10 cellular contexts compared by ENCODE assay signal in genomic region chr20:48772183-48772976, GRCh38. TPM values are rescaled to one million over a fixed set of nuclear protein-coding genes. Genes with fewer than 3 reads are reported as not detected.
DNase-seq lines count a peak whose midpoint lies in the region; ATAC-seq, FAIRE-seq and TF ChIP-seq lines count a peak whose summit lies in the region.
"Had no signal": no experiment of that assay in that cellular context is flagged by ENCODE, and none has a peak within 500 bp of the region (broad histone marks: within the 10 kb centered on the region; RNA-seq: fewer than 3 reads in every experiment).

No MANE protein-coding gene starts in this region.

- peaks cover 30% of the 10 kb centered on the region for H4K20me1 ChIP-seq in OCI-LY3 (ENCODE audit: insufficient read depth, low read length)
- H4K20me1 ChIP-seq in H1 (replicated peaks in 1 of 2; ENCODE audit: control insufficient read depth in 1 of 2, insufficient read depth in 2 of 2, low read length in 2 of 2) = no peaks in the 10 kb centered on the region

- H3K36me3 ChIP-seq in CD4-positive, CD25-positive, alpha-beta regulatory T cell (ENCODE audit: control insufficient read depth, insufficient read depth, low read length) = peaks cover 20% of the 10 kb centered on the region
- H3K36me3 ChIP-seq in OCI-LY3 (replicated peaks; ENCODE audit: low read depth, low read length) = no peaks in the 10 kb centered on the region
- no peaks in the 10 kb centered on the region for H3K36me3 ChIP-seq in H1 (ENCODE audit: control insufficient read depth in 2 of 4, insufficient read depth in 4 of 4, low read length in 3 of 4)

- peak overlapping the region; percentile 5 for H3K27ac ChIP-seq in CD4-positive, CD25-positive, alpha-beta regulatory T cell (ENCODE audit: insufficient read depth, low read length, poor library complexity, severe bottlenecking)
- no peak overlapping the region for H3K27ac ChIP-seq in OCI-LY3 (ENCODE audit: low read length)
- H3K27ac ChIP-seq in H1 (ENCODE audit: low read depth, low read length) = no peak overlapping the region
- H3K27ac ChIP-seq in RWPE1 = no peak overlapping the region

- no peak for ATAC-seq in CD4-positive, CD25-positive, alpha-beta regulatory T cell (ENCODE audit: low read depth in 2 of 2)
- no peak for ATAC-seq in natural killer cell

- H3K4me1 Mint-ChIP-seq in CD4-positive, CD25-positive, alpha-beta regulatory T cell = peaks cover 14 to 93% (median 47%) of the 10 kb centered on the region in 4 donors
- peaks cover 91 to 95% of the 10 kb centered on the region in 2 donors for H3K4me1 Mint-ChIP-seq in natural killer cell

- intact Hi-C loops in natural killer cell (cut with micrococcal nuclease) = no loop called here

- H4K5ac ChIP-seq in H1 (ENCODE audit: insufficient read length, low read depth, low read length) = no peak overlapping the region

- TF ChIP-seq RAD21 in H1 (IDR thresholded peaks at IDR 0.05 in 1 of 2, conservative IDR thresholded peaks at IDR 0.05 in 1 of 2; ENCODE audit: low read depth in 2 of 2, low read length in 2 of 2) = no peak

- peaks cover 2% of the 10 kb centered on the region; the same call in 1 of the 2 replicates for H3K79me1 ChIP-seq in H1 (ENCODE audit: low read depth, low read length)

- H3K56ac ChIP-seq in H1 (replicated peaks; ENCODE audit: insufficient read length, low read depth, low read length) = no peak overlapping the region

- no peak overlapping the region for H4K91ac ChIP-seq in H1 (replicated peaks; ENCODE audit: insufficient read length, low read length)

- no peak overlapping the region for H2BK120ac ChIP-seq in H1 (replicated peaks; ENCODE audit: low read depth, low read length)

- H4K8ac ChIP-seq in H1 (ENCODE audit: extremely low read depth, insufficient read depth, low read length) = no peak overlapping the region

- H2BK5ac ChIP-seq in H1 (ENCODE audit: low read depth, low read length) = no peak overlapping the region

- H3K4me2 ChIP-seq in OCI-LY3 (ENCODE audit: low read length) = 0 out of 2 replicates have a peak overlapping the region, but pooled peaks have one; percentile 5
- no peak overlapping the region for H3K4me2 ChIP-seq in H1 (ENCODE audit: insufficient read depth in 1 of 2, low read depth in 2 of 2, low read length in 2 of 2)

- POLR2A ChIA-PET in H1 (lab: Charles Lee; ENCODE audit: partially characterized antibody) = no interaction called here
- POLR2A ChIA-PET in RWPE1 (lab: Yijun Ruan, JAX; ENCODE audit: low non-redundant PET) = no interaction called here

- H2BK20ac ChIP-seq in H1 (ENCODE audit: low read length) = no peak overlapping the region

- H3K27ac Mint-ChIP-seq in CD4-positive, CD25-positive, alpha-beta regulatory T cell = peak overlapping the region in 2 of 3 donors; percentile 65 to 91
- H3K27ac Mint-ChIP-seq in natural killer cell = no peak overlapping the region

- H2BK15ac ChIP-seq in H1 (ENCODE audit: low read length) = no peak overlapping the region; the same call in 1 of the 2 replicates

- CTCF ChIA-PET in H1 (lab: Charles Lee; ENCODE audit: partially characterized antibody) = interaction anchor here (0.7 to 3.2 kb wide), 6 partner anchors 13 to 132 kb away, joined by 3 to 9 read pairs (median 3); no protein-coding TSS in a partner anchor
- CTCF ChIA-PET in RWPE1 (lab: Yijun Ruan, JAX) = interaction anchor here (0.6 to 1.1 kb wide), 3 partner anchors 9 to 191 kb away, joined by 3 to 4 read pairs (median 4); no protein-coding TSS in a partner anchor

- no peaks in the 10 kb centered on the region for H3K9me3 Mint-ChIP-seq in CD4-positive, CD25-positive, alpha-beta regulatory T cell
- H3K9me3 Mint-ChIP-seq in natural killer cell = no peaks in the 10 kb centered on the region

- FAIRE-seq in H1 (lab: Jason Lieb, UNC) = no peak
- FAIRE-seq: D721Med had no signal

- no peak overlapping the region for H2BK12ac ChIP-seq in H1 (ENCODE audit: low read depth, low read length)

- H3K27me3 Mint-ChIP-seq in CD4-positive, CD25-positive, alpha-beta regulatory T cell = no peaks in the 10 kb centered on the region
- no peaks in the 10 kb centered on the region for H3K27me3 Mint-ChIP-seq in natural killer cell (ENCODE audit: low read depth in 2 of 2)

- peaks cover 83% of the 10 kb centered on the region for H3K4me1 ChIP-seq in CD4-positive, CD25-positive, alpha-beta regulatory T cell (ENCODE audit: control insufficient read depth, insufficient read depth, low read length, poor library complexity, severe bottlenecking)
- H3K4me1 ChIP-seq in OCI-LY3 (ENCODE audit: low read length) (peaks cover 10% of the 10 kb centered on the region; the same call in 1 of the 2 replicates), H1 (replicated peaks in 1 of 4; ENCODE audit: control insufficient read depth in 3 of 4, insufficient read depth in 4 of 4, low read length in 3 of 4) (peaks cover 2 to 7% (median 5%) of the 10 kb centered on the region in 4 experiments; a peak in 6 of 7 replicates)

- no peaks in the 10 kb centered on the region for H3K23me2 ChIP-seq in H1 (ENCODE audit: low read depth, low read length)

- H3K9ac ChIP-seq in OCI-LY3 (ENCODE audit: low read length) (no peak overlapping the region), H1 (replicated peaks in 1 of 4; ENCODE audit: extremely low read depth in 1 of 4, low read depth in 3 of 4, low read length in 3 of 4) (no peak overlapping the region; a peak in 1 of 7 replicates)

- H3K27me3 ChIP-seq in CD4-positive, CD25-positive, alpha-beta regulatory T cell (ENCODE audit: control insufficient read depth, insufficient read depth, low read length) = no peaks in the 10 kb centered on the region
- H3K27me3 ChIP-seq in OCI-LY3 (ENCODE audit: low read depth, low read length) (0 out of 2 replicates have a peak, but pooled peaks cover 5% of the 10 kb centered on the region), H1 (replicated peaks in 1 of 4; ENCODE audit: control insufficient read depth in 3 of 4, extremely low read depth in 1 of 4, insufficient read depth in 3 of 4, low read length in 3 of 4) (no peaks in the 10 kb centered on the region; a peak in 2 of 7 replicates)

- TF ChIP-seq EP300 in H1 (IDR thresholded peaks at IDR 0.05; ENCODE audit: borderline replicate concordance in 1 of 2, low read depth in 2 of 2, low read length in 2 of 2) = no peak

- H2AK5ac ChIP-seq in H1 (ENCODE audit: low read depth, low read length) = no peak overlapping the region

- H3K79me2 ChIP-seq in OCI-LY3 (ENCODE audit: low read length) (no peaks in the 10 kb centered on the region; the same call in 1 of the 2 replicates), H1 (ENCODE audit: control insufficient read depth in 1 of 2, insufficient read depth in 2 of 2, low read length in 2 of 2) (no peaks in the 10 kb centered on the region)

- no peak for TF ChIP-seq CTCF in OCI-LY3 (IDR thresholded peaks at IDR 0.05; ENCODE audit: low read depth, low read length)
- no peak for TF ChIP-seq CTCF in H1 (IDR thresholded peaks at IDR 0.05; ENCODE audit: control extremely low read depth in 1 of 3, insufficient read depth in 1 of 3, low read depth in 1 of 3, low read length in 3 of 3)
- TF ChIP-seq CTCF in natural killer cell (IDR thresholded peaks at IDR 0.05) = no peak
- TF ChIP-seq CTCF in RWPE1 (conservative IDR thresholded peaks at IDR 0.05; ENCODE audit: low read depth) = no peak

- H3K14ac ChIP-seq in H1 (ENCODE audit: insufficient read length) = no peak overlapping the region

- H3K9me3 ChIP-seq in CD4-positive, CD25-positive, alpha-beta regulatory T cell (ENCODE audit: control insufficient read depth in 2 of 2, low read length in 2 of 2) = no peaks in the 10 kb centered on the region
- no peaks in the 10 kb centered on the region for H3K9me3 ChIP-seq in OCI-LY3 (ENCODE audit: insufficient read depth, low read length)
- H3K9me3 ChIP-seq in H1 (ENCODE audit: insufficient read depth in 2 of 2, low read depth in 1 of 2, low read length in 1 of 2) = peaks cover 6 to 12% of the 10 kb centered on the region in 2 experiments

- 82% methylated on average over 17 of the region's 17 CpGs; no CpG with 5 or more reads in 1 of the 2 experiments for WGBS in H1 (ENCODE audit: extremely low coverage in 1 of 2, insufficient coverage in 1 of 2, insufficient read length in 1 of 2, insufficient replicate concordance in 2 of 2, low coverage in 1 of 2, low lambda C conversion rate in 2 of 2, missing lambda C conversion rate in 1 of 2), 2 experiments

- no peak overlapping the region for H3K4me3 ChIP-seq in CD4-positive, CD25-positive, alpha-beta regulatory T cell (ENCODE audit: low read depth, low read length)
- no peak overlapping the region for H3K4me3 ChIP-seq in OCI-LY3 (ENCODE audit: low read length)
- H3K4me3 ChIP-seq in H1 (ENCODE audit: extremely low read depth in 1 of 4, insufficient read depth in 2 of 4, low read depth in 3 of 4, low read length in 4 of 4) = no peak overlapping the region

- H3K4me3 Mint-ChIP-seq in CD4-positive, CD25-positive, alpha-beta regulatory T cell = peak overlapping the region in 1 of 4 donors; percentile 74
- peak overlapping the region; percentile 80 for H3K4me3 Mint-ChIP-seq in natural killer cell

- H3K18ac ChIP-seq in H1 (ENCODE audit: extremely low read depth, low read length) = no peak overlapping the region

- H3K23ac ChIP-seq in H1 (ENCODE audit: insufficient read length) = no peak overlapping the region

- peaks cover 27% of the 10 kb centered on the region for H3K36me3 Mint-ChIP-seq in CD4-positive, CD25-positive, alpha-beta regulatory T cell
- no peaks in the 10 kb centered on the region for H3K36me3 Mint-ChIP-seq in natural killer cell

- H2AFZ ChIP-seq in OCI-LY3 (ENCODE audit: low read depth, low read length) (no peak overlapping the region), H1 (ENCODE audit: low read length) (no peak overlapping the region)

- no peak overlapping the region for H3K4ac ChIP-seq in H1 (replicated peaks; ENCODE audit: insufficient read length, low read depth, low read length)

- no peak for TF ChIP-seq POLR2A in H1 (IDR thresholded peaks at IDR 0.05; ENCODE audit: control extremely low read depth in 1 of 2, low read depth in 2 of 2, low read length in 2 of 2)

- no peak for DNase-seq in CD4-positive, CD25-positive, alpha-beta regulatory T cell
- DNase-seq in H1 (ENCODE audit: low read depth in 1 of 2, low spot score in 2 of 2) (no peak), natural killer cell (no peak), kidney glomerular epithelial cell (lab: John Stamatoyannopoulos, UW) (no peak), RWPE1 (ENCODE audit: low spot score) (no peak), NCI-H510A (lab: John Stamatoyannopoulos, UW) (no peak)
- DNase-seq in activated effector memory CD4-positive, alpha-beta T cell treated with Interleukin-2 at 50 U/mL for 16 hours = no peak
- DNase-seq: activated CD4-positive, alpha-beta T cell treated with anti-CD3 and anti-CD28 coated beads, Interleukin-2, amount 50 U/mL, for 48 hours had no signal

RNA-seq across cellular contexts. Expression of gene PREX1, which starts 55.4 kb away (rescaled TPM):
- 264 TPM for total RNA-seq in CD4-positive, CD25-positive, alpha-beta regulatory T cell
- polyA plus RNA-seq in CD4-positive, CD25-positive, alpha-beta regulatory T cell = 10 to 100 TPM; 40.8 to 58.5 (median 50.1) TPM
- total RNA-seq in H1 (2021; fragmentation: NEBNext Ultra II Directional; extraction: Animal tissue kit (Norgen Biotek cat#: 25700)) = 12.8 and 13.5 TPM in 2 replicates
- polyA plus RNA-seq in H1 (2011; rRNA removed) = 10.7 and 13.4 TPM in 2 replicates
- polyA plus RNA-seq in H1 (2011; cell fraction: cytosol; rRNA removed) = 9.6 TPM
- polyA plus RNA-seq in H1 (2011; cell fraction: nucleus; rRNA removed) = 17.7 TPM
- polyA plus RNA-seq in H1 (2012, experiment 1 of 2) = 8.8 to 13.0 TPM (median 12.7 TPM) in 4 replicates
- 8.5 TPM for polyA plus RNA-seq in H1 (2012, experiment 2 of 2)
- 6.3 TPM for polyA plus RNA-seq in H1 (2013, experiment 1 of 2)
- 6.2 TPM for polyA plus RNA-seq in H1 (2013, experiment 2 of 2)
- 12.9 and 16.1 TPM in 2 replicates for polyA minus RNA-seq in H1 (2011; rRNA and poly(A)+ RNA removed)
- polyA minus RNA-seq in H1 (2011; cell fraction: cytosol; rRNA and poly(A)+ RNA removed) = 9.6 TPM
- 8.8 TPM for polyA minus RNA-seq in H1 (2011; cell fraction: nucleus; rRNA and poly(A)+ RNA removed)
- 100 to 1,000 TPM; 382 to 392 (median 389) TPM for total RNA-seq in natural killer cell

Comparison
In these comparisons a context has a peak if more than half of its experiments do, and no peak if none do; other contexts are left out.
1. H3K27ac Mint-ChIP-seq: peak in CD4-positive, CD25-positive, alpha-beta regulatory T cell (2 of 3); none in natural killer cell (0 of 2).
2. RNA of gene PREX1, which starts 55.4 kb away (total RNA-seq): 382 to 392 TPM in natural killer cell and 264 TPM in CD4-positive, CD25-positive, alpha-beta regulatory T cell (single experiment); 12.8 to 13.5 TPM in H1; every median in the first group is over 10 times any median in the second.